In the genomic region with DNA sequence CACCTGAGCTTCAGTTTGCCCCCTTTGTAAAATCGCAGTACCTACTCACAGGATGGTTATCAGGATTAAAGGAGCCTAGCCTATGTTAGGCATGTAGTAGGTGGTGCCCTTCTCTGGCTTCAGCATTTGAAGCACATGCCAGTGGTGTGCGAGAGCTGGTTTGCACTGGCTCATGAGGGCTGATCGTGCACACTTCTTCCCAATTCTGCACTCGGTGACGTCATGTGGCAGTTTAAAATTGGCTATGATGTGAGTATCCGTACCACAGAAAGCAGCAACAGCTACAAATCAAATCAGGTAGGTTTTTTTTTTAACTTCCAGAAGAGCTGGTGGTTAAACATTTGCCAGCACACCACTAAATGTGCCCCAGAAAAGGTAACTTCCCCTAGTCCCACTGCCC, we compare ENCODE assay signal across 16 cellular contexts. TPM values are rescaled to one million over a fixed set of nuclear protein-coding genes. Genes with fewer than 3 reads are reported as not detected.
DNase-seq lines count a peak whose midpoint lies in the region; FAIRE-seq and TF ChIP-seq lines count a peak whose summit lies in the region.
"Had no signal": no experiment of that assay in that cellular context is flagged by ENCODE, and none has a peak within 500 bp of the region (broad histone marks: within the 10 kb centered on the region; RNA-seq: fewer than 3 reads in every experiment).

No MANE protein-coding gene starts in this region.

- DNase-seq in H1 (ENCODE audit: low read depth in 1 of 2, low spot score in 2 of 2) = no peak
- DNase-seq in renal cortical epithelial cell (ENCODE audit: low read depth) = peak; percentile 18
- no peak for DNase-seq in effector CD8-positive, alpha-beta T cell (lab: John Stamatoyannopoulos, UW)
- DNase-seq in Kasumi-1 (lab: John Stamatoyannopoulos, UW) = no peak
- DNase-seq: Calu3; CD4-positive, alpha-beta memory T cell; COR-L47; DMS53; DMS79 treated with DMSO at 0.1 percent for 48 hours; GF-D8; GM23248; H9 had no signal

- no peak overlapping the region for H2BK120ac ChIP-seq in H1 (replicated peaks; ENCODE audit: low read depth, low read length)

- H2AFZ ChIP-seq in H1 (ENCODE audit: low read length) = no peak overlapping the region
- H2AFZ ChIP-seq: GM23248 had no signal

- no peak overlapping the region for H3K9ac ChIP-seq in BLaER1
- H3K9ac ChIP-seq in BLaER1 treated with 17β-estradiol and CSF1 and Interleukin-3, amounts not matched to agents 10 nM and 100 nM = no peak overlapping the region
- no peak overlapping the region for H3K9ac ChIP-seq in H1 (replicated peaks in 1 of 4; ENCODE audit: extremely low read depth in 1 of 4, low read depth in 3 of 4, low read length in 3 of 4)
- H3K9ac ChIP-seq: GM23248 had no signal

- no peak overlapping the region for H3K23ac ChIP-seq in H1 (ENCODE audit: insufficient read length)

- H4K91ac ChIP-seq in H1 (replicated peaks; ENCODE audit: insufficient read length, low read length) = no peak overlapping the region

- H3K4me2 ChIP-seq in BLaER1 (peak overlapping the region; percentile 92), H1 (ENCODE audit: insufficient read depth in 1 of 2, low read depth in 2 of 2, low read length in 2 of 2) (no peak overlapping the region)
- H3K4me2 ChIP-seq in BLaER1 treated with 17β-estradiol and CSF1 and Interleukin-3, amounts not matched to agents 10 nM and 100 nM = peak overlapping the region in 8 of 11 experiments; percentile 7 to 94 (median 88); a peak in 8 of 22 replicates

- no peak overlapping the region; the same call in 1 of the 2 replicates for H2BK20ac ChIP-seq in H1 (ENCODE audit: low read length)

- no peak overlapping the region for H4K8ac ChIP-seq in H1 (ENCODE audit: extremely low read depth, insufficient read depth, low read length)

- no peak for TF ChIP-seq RAD21 in H1 (IDR thresholded peaks at IDR 0.05 in 1 of 2, conservative IDR thresholded peaks at IDR 0.05 in 1 of 2; ENCODE audit: low read depth in 2 of 2, low read length in 2 of 2)

- no peak overlapping the region for H3K4ac ChIP-seq in H1 (replicated peaks; ENCODE audit: insufficient read length, low read depth, low read length)

- no peak overlapping the region for H2AK5ac ChIP-seq in H1 (ENCODE audit: low read depth, low read length)

- 0 out of 2 replicates have a peak overlapping the region, but pooled peaks have one; percentile 5 for H2BK12ac ChIP-seq in H1 (ENCODE audit: low read depth, low read length)

- H3K27ac ChIP-seq in BLaER1 (no peak overlapping the region), H1 (ENCODE audit: low read depth, low read length) (no peak overlapping the region)
- H3K27ac ChIP-seq in BLaER1 treated with 17β-estradiol and CSF1 and Interleukin-3, amounts not matched to agents 10 nM and 100 nM = no peak overlapping the region
- H3K27ac ChIP-seq: GM23248 had no signal

- H3K36me3 ChIP-seq in BLaER1 (0 out of 2 replicates have a peak, but pooled peaks cover 4% of the 10 kb centered on the region), H1 (ENCODE audit: control insufficient read depth in 2 of 4, insufficient read depth in 4 of 4, low read length in 3 of 4) (no peaks in the 10 kb centered on the region)
- peaks cover 0 to 4% (median 0%) of the 10 kb centered on the region in 11 experiments; a peak in 1 of 22 replicates for H3K36me3 ChIP-seq in BLaER1 treated with 17β-estradiol and CSF1 and Interleukin-3, amounts not matched to agents 10 nM and 100 nM

- 74% methylated on average over 6 of the region's 6 CpGs; no CpG with 5 or more reads in 1 of the 2 experiments for WGBS in H1 (ENCODE audit: extremely low coverage in 1 of 2, insufficient coverage in 1 of 2, insufficient read length in 1 of 2, insufficient replicate concordance in 2 of 2, low coverage in 1 of 2, low lambda C conversion rate in 2 of 2, missing lambda C conversion rate in 1 of 2), 2 experiments

- FAIRE-seq in H1 (lab: Jason Lieb, UNC) = no peak
- FAIRE-seq: GM12891, GM19239 had no signal

- H3K27me3 ChIP-seq in BLaER1 (peaks cover under 1% of the 10 kb centered on the region), H1 (replicated peaks in 1 of 4; ENCODE audit: control insufficient read depth in 3 of 4, extremely low read depth in 1 of 4, insufficient read depth in 3 of 4, low read length in 3 of 4) (peaks cover 0 to 5% (median 3%) of the 10 kb centered on the region in 4 experiments; a peak in 3 of 7 replicates)
- H3K27me3 ChIP-seq in BLaER1 treated with 17β-estradiol and CSF1 and Interleukin-3, amounts not matched to agents 10 nM and 100 nM = peaks cover 0 to 14% (median under 1%) of the 10 kb centered on the region in 11 experiments; a peak in 10 of 22 replicates

- POLR2A ChIA-PET in H1 (lab: Charles Lee; ENCODE audit: partially characterized antibody) = interaction anchor here (0.8 to 1.9 kb wide), 3 partner anchors 12 to 20 kb away, joined by 3 to 5 read pairs (median 5); no protein-coding TSS in a partner anchor

- no peaks in the 10 kb centered on the region for H3K79me2 ChIP-seq in H1 (ENCODE audit: control insufficient read depth in 1 of 2, insufficient read depth in 2 of 2, low read length in 2 of 2)

- H4K20me1 ChIP-seq in BLaER1 (peaks cover 44% of the 10 kb centered on the region), H1 (replicated peaks in 1 of 2; ENCODE audit: control insufficient read depth in 1 of 2, insufficient read depth in 2 of 2, low read length in 2 of 2) (no peaks in the 10 kb centered on the region)
- peaks cover 0 to 32% (median 7%) of the 10 kb centered on the region in 11 experiments; a peak in 9 of 22 replicates for H4K20me1 ChIP-seq in BLaER1 treated with 17β-estradiol and CSF1 and Interleukin-3, amounts not matched to agents 10 nM and 100 nM

- no peak overlapping the region for H3K18ac ChIP-seq in H1 (ENCODE audit: extremely low read depth, low read length)

- no peaks in the 10 kb centered on the region; the same call in 1 of the 2 replicates for H3K79me1 ChIP-seq in H1 (ENCODE audit: low read depth, low read length)

- H3K4me1 ChIP-seq in BLaER1 = peaks cover 98% of the 10 kb centered on the region
- peaks cover 36 to 100% (median 95%) of the 10 kb centered on the region in 10 experiments for H3K4me1 ChIP-seq in BLaER1 treated with 17β-estradiol and CSF1 and Interleukin-3, amounts not matched to agents 10 nM and 100 nM
- peaks cover 5 to 36% (median 27%) of the 10 kb centered on the region in 4 experiments for H3K4me1 ChIP-seq in H1 (replicated peaks in 1 of 4; ENCODE audit: control insufficient read depth in 3 of 4, insufficient read depth in 4 of 4, low read length in 3 of 4)

- H3K56ac ChIP-seq in H1 (replicated peaks; ENCODE audit: insufficient read length, low read depth, low read length) = no peak overlapping the region

- CTCF ChIA-PET in H1 (lab: Charles Lee; ENCODE audit: partially characterized antibody) = interaction anchor here (0.7 to 2.6 kb wide), 9 partner anchors 12 to 58 kb away, joined by 3 to 8 read pairs (median 4); partner anchors contain the start of gene FOXO6

- H3K4me3 ChIP-seq in BLaER1 (no peak overlapping the region), H1 (ENCODE audit: extremely low read depth in 1 of 4, insufficient read depth in 2 of 4, low read depth in 3 of 4, low read length in 4 of 4) (no peak overlapping the region)
- H3K4me3 ChIP-seq in BLaER1 treated with 17β-estradiol and CSF1 and Interleukin-3, amounts not matched to agents 10 nM and 100 nM = no peak overlapping the region
- H3K4me3 ChIP-seq: GM23248 had no signal

- H4K5ac ChIP-seq in H1 (ENCODE audit: insufficient read length, low read depth, low read length) = no peak overlapping the region

- H3K9me3 ChIP-seq in BLaER1 (no peaks in the 10 kb centered on the region), H1 (ENCODE audit: insufficient read depth in 2 of 2, low read depth in 1 of 2, low read length in 1 of 2) (no peaks in the 10 kb centered on the region)
- H3K9me3 ChIP-seq in BLaER1 treated with 17β-estradiol and CSF1 and Interleukin-3, amounts not matched to agents 10 nM and 100 nM (replicated peaks in 1 of 11) = no peaks in the 10 kb centered on the region

- no peak for TF ChIP-seq CTCF in H1 (IDR thresholded peaks at IDR 0.05; ENCODE audit: control extremely low read depth in 1 of 3, insufficient read depth in 1 of 3, low read depth in 1 of 3, low read length in 3 of 3)

- H3K23me2 ChIP-seq in H1 (ENCODE audit: low read depth, low read length) = peaks cover 2% of the 10 kb centered on the region; the same call in 1 of the 2 replicates

- 0 out of 2 replicates have a peak overlapping the region, but pooled peaks have one; percentile 8 for H2BK5ac ChIP-seq in H1 (ENCODE audit: low read depth, low read length)

- no peak for TF ChIP-seq POLR2A in H1 (IDR thresholded peaks at IDR 0.05; ENCODE audit: control extremely low read depth in 1 of 2, low read depth in 2 of 2, low read length in 2 of 2)

- peak overlapping the region; percentile 88; the same call in 1 of the 2 replicates for H2BK15ac ChIP-seq in H1 (ENCODE audit: low read length)

- TF ChIP-seq EP300 in H1 (IDR thresholded peaks at IDR 0.05; ENCODE audit: borderline replicate concordance in 1 of 2, low read depth in 2 of 2, low read length in 2 of 2) = no peak

- H3K14ac ChIP-seq in H1 (ENCODE audit: insufficient read length) = no peak overlapping the region

TF ChIP-seq in H1, 55 proteins besides CTCF, POLR2A, EP300 and RAD21 (continues in another document):
- TF ChIP-seq CBX5 (IDR thresholded peaks at IDR 0.05; ENCODE audit: low read depth, low read length) = no peak
- TF ChIP-seq KDM4A (IDR thresholded peaks at IDR 0.05; ENCODE audit: low read depth, low read length, severe bottlenecking) = no peak
- TF ChIP-seq FOSL1 (IDR thresholded peaks at IDR 0.05; ENCODE audit: insufficient read depth, low read depth, low read length) = no peak
- TF ChIP-seq, protein P1, sequence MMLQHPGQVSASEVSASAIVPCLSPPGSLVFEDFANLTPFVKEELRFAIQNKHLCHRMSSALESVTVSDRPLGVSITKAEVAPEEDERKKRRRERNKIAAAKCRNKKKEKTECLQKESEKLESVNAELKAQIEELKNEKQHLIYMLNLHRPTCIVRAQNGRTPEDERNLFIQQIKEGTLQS (IDR thresholded peaks at IDR 0.05; ENCODE audit: insufficient read depth, low read depth, low read length) = no peak

RNA-seq across cellular contexts. Expression of gene FOXO6, which starts 13.5 kb away (rescaled TPM):
- 3.0 and 3.8 TPM in 2 replicates for total RNA-seq in H1 (2021; fragmentation: NEBNext Ultra II Directional; extraction: Animal tissue kit (Norgen Biotek cat#: 25700))
- 0.59 and 1.2 TPM in 2 replicates for polyA plus RNA-seq in H1 (2011; rRNA removed)
- polyA plus RNA-seq in H1 (2011; cell fraction: cytosol; rRNA removed) = 0.52 TPM
- 1.8 TPM for polyA plus RNA-seq in H1 (2011; cell fraction: nucleus; rRNA removed)
- polyA plus RNA-seq in H1 (2012, experiment 1 of 2) = 2.2 to 4.1 TPM (median 3.4 TPM) in 4 replicates
- polyA plus RNA-seq in H1 (2012, experiment 2 of 2) = 1.4 TPM
- 1.9 TPM for polyA plus RNA-seq in H1 (2013, experiment 1 of 2)
- 1.8 TPM for polyA plus RNA-seq in H1 (2013, experiment 2 of 2)
- polyA minus RNA-seq in H1 (2011; rRNA and poly(A)+ RNA removed) = 0.27 and 0.54 TPM in 2 replicates
- polyA minus RNA-seq in H1 (2011; cell fraction: cytosol; rRNA and poly(A)+ RNA removed) = 2.3 TPM
- 2.8 TPM for polyA minus RNA-seq in H1 (2011; cell fraction: nucleus; rRNA and poly(A)+ RNA removed)
- 0.25 TPM in 1 of 2 replicates, not detected in the other for total RNA-seq in renal cortical epithelial cell
- total RNA-seq: CD4-positive, alpha-beta memory T cell; GM23248 had no signal
- polyA plus RNA-seq: CD4-positive, alpha-beta memory T cell; GM23248 had no signal

Comparison
In these comparisons a context has a peak if more than half of its experiments do, and no peak if none do; other contexts are left out.
1. H3K4me2 ChIP-seq: peak in BLaER1 (single experiment) and BLaER1 treated with 17β-estradiol and CSF1 and Interleukin-3, amounts not matched to agents 10 nM and 100 nM (8 of 11); none in H1 (0 of 2).